Comparison of ENCODE assay signal across 23 cellular contexts in the genomic region with DNA sequence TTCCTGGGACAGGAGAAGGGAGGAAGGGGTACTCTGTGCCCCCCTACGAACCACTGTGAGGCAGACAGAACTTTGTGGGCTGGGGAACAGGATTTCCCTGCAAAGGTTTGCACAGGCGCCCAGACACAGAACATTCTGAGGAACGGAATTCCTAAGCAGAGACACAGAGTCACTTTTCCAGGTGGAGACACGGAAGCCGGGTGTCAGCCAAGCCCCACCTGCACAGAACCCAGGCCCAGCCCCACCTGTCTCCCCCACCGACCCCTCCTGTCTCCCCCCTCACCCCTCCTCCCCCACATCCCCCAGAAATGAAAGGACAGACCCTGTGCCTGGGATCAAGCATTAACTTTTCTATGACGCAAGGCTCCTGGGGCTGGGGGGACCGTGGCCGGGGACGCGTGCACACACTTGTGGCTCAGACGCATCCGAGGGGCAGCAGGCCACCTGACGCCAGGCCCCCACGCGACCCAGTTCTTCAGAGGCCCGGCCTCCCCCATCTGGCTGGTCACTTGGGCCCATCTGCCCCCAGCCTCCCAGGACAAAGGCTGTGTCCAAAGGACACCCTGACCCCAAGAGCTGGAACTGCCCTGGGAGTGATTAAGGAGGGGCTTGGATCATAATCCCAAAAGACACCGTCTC. TPM values are rescaled to one million over a fixed set of nuclear protein-coding genes. Genes with fewer than 3 reads are reported as not detected.
"Had no signal": no experiment of that assay in that cellular context is flagged by ENCODE, and none has a peak within 500 bp of the region (broad histone marks: within the 10 kb centered on the region; RNA-seq: fewer than 3 reads in every experiment).

No MANE protein-coding gene starts in this region.

- H3K4me2 ChIP-seq: smooth muscle cell had no signal

- H3K4me3 ChIP-seq: prostate gland, right lobe of liver, smooth muscle cell, thoracic aorta had no signal

- DNase-seq: activated CD4-positive, alpha-beta T cell treated with anti-CD3 and anti-CD28 coated beads, Interleukin-2, amount 50 U/mL, for 1 hour; activated naive CD4-positive, alpha-beta T cell; activated naive CD8-positive, alpha-beta T cell treated with anti-CD3 and anti-CD28 coated beads, Interleukin-2, amount 50 U/mL, for 24 hours; cerebellar nuclear complex; endodermal cell; naive thymus-derived CD8-positive, alpha-beta T cell; occipital lobe; stimulated activated naive CD8-positive, alpha-beta T cell treated with anti-CD3 and anti-CD28 coated beads, Interleukin-15, amount 100 ng/mL, for 72 hours; T-helper 2 cell had no signal

- H3K9me3 ChIP-seq: heart right ventricle, prostate gland, right lobe of liver, thoracic aorta had no signal

- H3K4me1 ChIP-seq: prostate gland, right lobe of liver had no signal

- ATAC-seq: activated CD4-positive, CD25-positive, alpha-beta regulatory T cell treated with anti-CD3 and anti-CD28 coated beads, Interleukin-2, amount 50 U/mL, for 24 hours; activated naive CD8-positive, alpha-beta T cell treated with anti-CD3 and anti-CD28 coated beads, Interleukin-2, amount 50 U/mL, for 24 hours; naive thymus-derived CD8-positive, alpha-beta T cell; stimulated activated naive CD8-positive, alpha-beta T cell treated with anti-CD3 and anti-CD28 coated beads, Interleukin-15, amount 100 ng/mL, for 72 hours had no signal

- H3K36me3 ChIP-seq: heart right ventricle, prostate gland, right lobe of liver, thoracic aorta had no signal

- H3K27me3 ChIP-seq: heart right ventricle, right lobe of liver had no signal

- H3K27ac ChIP-seq: prostate gland, thoracic aorta had no signal

- FAIRE-seq: frontal cortex, urothelium cell line had no signal

RNA-seq across cellular contexts. Expression of a gene that starts 14.1 kb away (rescaled TPM):
- total RNA-seq: activated CD8-positive, alpha-beta memory T cell treated with anti-CD3 and anti-CD28 coated beads for 36 hours; activated T-helper 1 cell treated with anti-CD3 and anti-CD28 coated beads, Interleukin-12 subunit alpha, Interleukin-12 subunit beta, Interleukin-2, Interleukin-4 antibody, amounts not matched to agents 30 ng/mL and 10 ng/mL and 1 ng/mL, durations not matched to agents 14 hours and 24 hours and 36 hours; aorta; dermis microvascular lymphatic vessel endothelial cell; endodermal cell; epithelial cell of proximal tubule; frontal cortex; heart right ventricle; mucosa of gallbladder; naive thymus-derived CD8-positive, alpha-beta T cell; occipital lobe; prostate gland; right lobe of liver; smooth muscle cell; thoracic aorta had no signal
- polyA plus RNA-seq: aorta; heart right ventricle; naive thymus-derived CD8-positive, alpha-beta T cell; smooth muscle cell had no signal

RNA-seq across cellular contexts. Expression of a gene that starts 14.9 kb away (rescaled TPM):
- polyA plus RNA-seq: naive thymus-derived CD8-positive, alpha-beta T cell had no signal
